ENCODE assay signal across 1 cellular context in genomic region chrX:30637874-30638793, GRCh38.
TF ChIP-seq lines count a peak whose summit lies in the region.

No MANE protein-coding gene starts in this region.

TF ChIP-seq in HEK293, 187 proteins besides CTCF, POLR2A, EP300 and RAD21 (continued from another document and continues in another):
- TF ChIP-seq, protein P1, sequence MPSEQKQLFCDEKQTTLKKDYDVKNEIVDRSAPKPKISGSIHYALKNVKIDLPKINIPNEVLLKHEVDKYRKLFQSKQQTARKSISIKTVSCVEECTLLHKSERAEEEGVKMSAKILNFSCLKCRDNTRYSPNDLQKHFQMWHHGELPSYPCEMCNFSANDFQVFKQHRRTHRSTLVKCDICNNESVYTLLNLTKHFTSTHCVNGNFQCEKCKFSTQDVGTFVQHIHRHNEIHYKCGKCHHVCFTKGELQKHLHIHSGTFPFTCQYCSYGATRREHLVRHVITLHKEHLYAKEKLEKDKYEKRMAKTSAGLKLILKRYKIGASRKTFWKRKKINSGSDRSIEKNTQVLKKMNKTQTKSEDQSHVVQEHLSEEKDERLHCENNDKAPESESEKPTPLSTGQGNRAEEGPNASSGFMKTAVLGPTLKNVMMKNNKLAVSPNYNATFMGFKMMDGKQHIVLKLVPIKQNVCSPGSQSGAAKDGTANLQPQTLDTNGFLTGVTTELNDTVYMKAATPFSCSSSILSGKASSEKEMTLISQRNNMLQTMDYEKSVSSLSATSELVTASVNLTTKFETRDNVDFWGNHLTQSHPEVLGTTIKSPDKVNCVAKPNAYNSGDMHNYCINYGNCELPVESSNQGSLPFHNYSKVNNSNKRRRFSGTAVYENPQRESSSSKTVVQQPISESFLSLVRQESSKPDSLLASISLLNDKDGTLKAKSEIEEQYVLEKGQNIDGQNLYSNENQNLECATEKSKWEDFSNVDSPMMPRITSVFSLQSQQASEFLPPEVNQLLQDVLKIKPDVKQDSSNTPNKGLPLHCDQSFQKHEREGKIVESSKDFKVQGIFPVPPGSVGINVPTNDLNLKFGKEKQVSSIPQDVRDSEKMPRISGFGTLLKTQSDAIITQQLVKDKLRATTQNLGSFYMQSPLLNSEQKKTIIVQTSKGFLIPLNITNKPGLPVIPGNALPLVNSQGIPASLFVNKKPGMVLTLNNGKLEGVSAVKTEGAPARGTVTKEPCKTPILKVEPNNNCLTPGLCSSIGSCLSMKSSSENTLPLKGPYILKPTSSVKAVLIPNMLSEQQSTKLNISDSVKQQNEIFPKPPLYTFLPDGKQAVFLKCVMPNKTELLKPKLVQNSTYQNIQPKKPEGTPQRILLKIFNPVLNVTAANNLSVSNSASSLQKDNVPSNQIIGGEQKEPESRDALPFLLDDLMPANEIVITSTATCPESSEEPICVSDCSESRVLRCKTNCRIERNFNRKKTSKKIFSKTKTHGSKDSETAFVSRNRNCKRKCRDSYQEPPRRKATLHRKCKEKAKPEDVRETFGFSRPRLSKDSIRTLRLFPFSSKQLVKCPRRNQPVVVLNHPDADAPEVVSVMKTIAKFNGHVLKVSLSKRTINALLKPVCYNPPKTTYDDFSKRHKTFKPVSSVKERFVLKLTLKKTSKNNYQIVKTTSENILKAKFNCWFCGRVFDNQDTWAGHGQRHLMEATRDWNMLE (tag by site-specific recombination; conservative IDR thresholded peaks at IDR 0.05; ENCODE audit: low read depth), result peak; percentile 67
- no peak for TF ChIP-seq ZNF280C (tag by site-specific recombination; IDR thresholded peaks at IDR 0.05)
- TF ChIP-seq ZNF747 (tag by site-specific recombination; IDR thresholded peaks at IDR 0.05), result no peak
- TF ChIP-seq ZNF664 (tag by site-specific recombination; IDR thresholded peaks at IDR 0.05), result 0 out of 2 replicates have a peak, but pooled peaks have one; percentile 9
- TF ChIP-seq ZNF791 (tag by site-specific recombination; IDR thresholded peaks at IDR 0.05), result no peak
- TF ChIP-seq, protein P2, sequence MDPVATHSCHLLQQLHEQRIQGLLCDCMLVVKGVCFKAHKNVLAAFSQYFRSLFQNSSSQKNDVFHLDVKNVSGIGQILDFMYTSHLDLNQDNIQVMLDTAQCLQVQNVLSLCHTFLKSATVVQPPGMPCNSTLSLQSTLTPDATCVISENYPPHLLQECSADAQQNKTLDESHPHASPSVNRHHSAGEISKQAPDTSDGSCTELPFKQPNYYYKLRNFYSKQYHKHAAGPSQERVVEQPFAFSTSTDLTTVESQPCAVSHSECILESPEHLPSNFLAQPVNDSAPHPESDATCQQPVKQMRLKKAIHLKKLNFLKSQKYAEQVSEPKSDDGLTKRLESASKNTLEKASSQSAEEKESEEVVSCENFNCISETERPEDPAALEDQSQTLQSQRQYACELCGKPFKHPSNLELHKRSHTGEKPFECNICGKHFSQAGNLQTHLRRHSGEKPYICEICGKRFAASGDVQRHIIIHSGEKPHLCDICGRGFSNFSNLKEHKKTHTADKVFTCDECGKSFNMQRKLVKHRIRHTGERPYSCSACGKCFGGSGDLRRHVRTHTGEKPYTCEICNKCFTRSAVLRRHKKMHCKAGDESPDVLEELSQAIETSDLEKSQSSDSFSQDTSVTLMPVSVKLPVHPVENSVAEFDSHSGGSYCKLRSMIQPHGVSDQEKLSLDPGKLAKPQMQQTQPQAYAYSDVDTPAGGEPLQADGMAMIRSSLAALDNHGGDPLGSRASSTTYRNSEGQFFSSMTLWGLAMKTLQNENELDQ (tag by site-specific recombination; IDR thresholded peaks at IDR 0.05; ENCODE audit: low read depth), result no peak
- TF ChIP-seq ZNF768 (tag by site-specific recombination; IDR thresholded peaks at IDR 0.05), result no peak
- no peak for TF ChIP-seq ZNF513 (tag by site-specific recombination; IDR thresholded peaks at IDR 0.05)
- TF ChIP-seq ZNF394 (tag by site-specific recombination; IDR thresholded peaks at IDR 0.05; ENCODE audit: borderline replicate concordance), result peak; percentile 67; the same call in 1 of the 2 replicates
- TF ChIP-seq, protein P3, sequence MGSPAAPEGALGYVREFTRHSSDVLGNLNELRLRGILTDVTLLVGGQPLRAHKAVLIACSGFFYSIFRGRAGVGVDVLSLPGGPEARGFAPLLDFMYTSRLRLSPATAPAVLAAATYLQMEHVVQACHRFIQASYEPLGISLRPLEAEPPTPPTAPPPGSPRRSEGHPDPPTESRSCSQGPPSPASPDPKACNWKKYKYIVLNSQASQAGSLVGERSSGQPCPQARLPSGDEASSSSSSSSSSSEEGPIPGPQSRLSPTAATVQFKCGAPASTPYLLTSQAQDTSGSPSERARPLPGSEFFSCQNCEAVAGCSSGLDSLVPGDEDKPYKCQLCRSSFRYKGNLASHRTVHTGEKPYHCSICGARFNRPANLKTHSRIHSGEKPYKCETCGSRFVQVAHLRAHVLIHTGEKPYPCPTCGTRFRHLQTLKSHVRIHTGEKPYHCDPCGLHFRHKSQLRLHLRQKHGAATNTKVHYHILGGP (tag by site-specific recombination; IDR thresholded peaks at IDR 0.05), result no peak
- no peak for TF ChIP-seq ZNF174 (tag by site-specific recombination; IDR thresholded peaks at IDR 0.05)
- TF ChIP-seq ZNF792 (tag by site-specific recombination; IDR thresholded peaks at IDR 0.05), result no peak
- TF ChIP-seq ZNF660 (tag by site-specific recombination; IDR thresholded peaks at IDR 0.05), result no peak
- TF ChIP-seq ZEB2 (tag by site-specific recombination; IDR thresholded peaks at IDR 0.05), result no peak
- TF ChIP-seq ZNF335 (tag by site-specific recombination; conservative IDR thresholded peaks at IDR 0.05), result no peak
- 0 out of 2 replicates have a peak, but pooled peaks have one; percentile 22 for TF ChIP-seq ZNF354C (tag by site-specific recombination; IDR thresholded peaks at IDR 0.05; ENCODE audit: borderline replicate concordance, low read depth)
- TF ChIP-seq ZNF76 (tag by site-specific recombination; IDR thresholded peaks at IDR 0.05; ENCODE audit: borderline replicate concordance, low read depth), result no peak
- no peak for TF ChIP-seq ZXDB (tag by site-specific recombination; IDR thresholded peaks at IDR 0.05)
- TF ChIP-seq, protein P4, sequence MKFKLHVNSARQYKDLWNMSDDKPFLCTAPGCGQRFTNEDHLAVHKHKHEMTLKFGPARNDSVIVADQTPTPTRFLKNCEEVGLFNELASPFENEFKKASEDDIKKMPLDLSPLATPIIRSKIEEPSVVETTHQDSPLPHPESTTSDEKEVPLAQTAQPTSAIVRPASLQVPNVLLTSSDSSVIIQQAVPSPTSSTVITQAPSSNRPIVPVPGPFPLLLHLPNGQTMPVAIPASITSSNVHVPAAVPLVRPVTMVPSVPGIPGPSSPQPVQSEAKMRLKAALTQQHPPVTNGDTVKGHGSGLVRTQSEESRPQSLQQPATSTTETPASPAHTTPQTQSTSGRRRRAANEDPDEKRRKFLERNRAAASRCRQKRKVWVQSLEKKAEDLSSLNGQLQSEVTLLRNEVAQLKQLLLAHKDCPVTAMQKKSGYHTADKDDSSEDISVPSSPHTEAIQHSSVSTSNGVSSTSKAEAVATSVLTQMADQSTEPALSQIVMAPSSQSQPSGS (tag by site-specific recombination; IDR thresholded peaks at IDR 0.05; ENCODE audit: low read depth), result no peak
- peak; percentile 37; the same call in 1 of the 2 replicates for TF ChIP-seq ZBTB8A (tag by site-specific recombination; IDR thresholded peaks at IDR 0.05)
- no peak for TF ChIP-seq ZSCAN5A (tag by site-specific recombination; IDR thresholded peaks at IDR 0.05)
- no peak for TF ChIP-seq HOXD13 (CRISPR knock-in tag; IDR thresholded peaks at IDR 0.05; ENCODE audit: borderline replicate concordance)
- TF ChIP-seq, protein P5, sequence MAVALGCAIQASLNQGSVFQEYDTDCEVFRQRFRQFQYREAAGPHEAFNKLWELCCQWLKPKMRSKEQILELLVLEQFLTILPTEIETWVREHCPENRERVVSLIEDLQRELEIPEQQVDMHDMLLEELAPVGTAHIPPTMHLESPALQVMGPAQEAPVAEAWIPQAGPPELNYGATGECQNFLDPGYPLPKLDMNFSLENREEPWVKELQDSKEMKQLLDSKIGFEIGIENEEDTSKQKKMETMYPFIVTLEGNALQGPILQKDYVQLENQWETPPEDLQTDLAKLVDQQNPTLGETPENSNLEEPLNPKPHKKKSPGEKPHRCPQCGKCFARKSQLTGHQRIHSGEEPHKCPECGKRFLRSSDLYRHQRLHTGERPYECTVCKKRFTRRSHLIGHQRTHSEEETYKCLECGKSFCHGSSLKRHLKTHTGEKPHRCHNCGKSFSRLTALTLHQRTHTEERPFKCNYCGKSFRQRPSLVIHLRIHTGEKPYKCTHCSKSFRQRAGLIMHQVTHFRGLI (tag by site-specific recombination; IDR thresholded peaks at IDR 0.05), result no peak
- no peak for TF ChIP-seq ZNF341 (tag by site-specific recombination; IDR thresholded peaks at IDR 0.05; ENCODE audit: low read depth)
- no peak for TF ChIP-seq ZNF366 (tag by site-specific recombination; conservative IDR thresholded peaks at IDR 0.05)
- no peak for TF ChIP-seq SCRT2 (tag by site-specific recombination; IDR thresholded peaks at IDR 0.05)
- TF ChIP-seq GLI2 (tag by site-specific recombination; IDR thresholded peaks at IDR 0.05; ENCODE audit: borderline replicate concordance, low read depth), result no peak; the same call in 1 of the 2 replicates
- no peak for TF ChIP-seq ZNF2 (tag by site-specific recombination; IDR thresholded peaks at IDR 0.05)
- TF ChIP-seq ZFP37 (tag by site-specific recombination; IDR thresholded peaks at IDR 0.05), result no peak
- no peak for TF ChIP-seq ZNF169 (tag by site-specific recombination; IDR thresholded peaks at IDR 0.05)
- TF ChIP-seq ZFP3 (tag by site-specific recombination; IDR thresholded peaks at IDR 0.05; ENCODE audit: low read depth), result no peak
- TF ChIP-seq ZNF202 (tag by site-specific recombination; IDR thresholded peaks at IDR 0.05; ENCODE audit: borderline replicate concordance), result peak; percentile 60; the same call in 1 of the 2 replicates
- TF ChIP-seq ZNF623 (tag by site-specific recombination; IDR thresholded peaks at IDR 0.05), result 0 out of 2 replicates have a peak, but pooled peaks have one; percentile 25
- no peak for TF ChIP-seq ZNF214 (tag by site-specific recombination; IDR thresholded peaks at IDR 0.05; ENCODE audit: borderline replicate concordance)
- no peak for TF ChIP-seq ZNF266 (tag by site-specific recombination; IDR thresholded peaks at IDR 0.05; ENCODE audit: low read depth)
- TF ChIP-seq, protein P6, sequence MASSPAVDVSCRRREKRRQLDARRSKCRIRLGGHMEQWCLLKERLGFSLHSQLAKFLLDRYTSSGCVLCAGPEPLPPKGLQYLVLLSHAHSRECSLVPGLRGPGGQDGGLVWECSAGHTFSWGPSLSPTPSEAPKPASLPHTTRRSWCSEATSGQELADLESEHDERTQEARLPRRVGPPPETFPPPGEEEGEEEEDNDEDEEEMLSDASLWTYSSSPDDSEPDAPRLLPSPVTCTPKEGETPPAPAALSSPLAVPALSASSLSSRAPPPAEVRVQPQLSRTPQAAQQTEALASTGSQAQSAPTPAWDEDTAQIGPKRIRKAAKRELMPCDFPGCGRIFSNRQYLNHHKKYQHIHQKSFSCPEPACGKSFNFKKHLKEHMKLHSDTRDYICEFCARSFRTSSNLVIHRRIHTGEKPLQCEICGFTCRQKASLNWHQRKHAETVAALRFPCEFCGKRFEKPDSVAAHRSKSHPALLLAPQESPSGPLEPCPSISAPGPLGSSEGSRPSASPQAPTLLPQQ (tag by site-specific recombination; IDR thresholded peaks at IDR 0.05), result no peak
